Comparison of ENCODE assay signal across 1 cellular context in genomic region chr13:30465541-30466357, GRCh38.
A peak's percentile ranks its signal among the peaks of the same experiment; 100 is the strongest.
TF ChIP-seq lines count a peak whose summit lies in the region.

Gene HMGB1 (minus strand): TSS chr13:30465936. CDS start chr13:30463680, 2,256 bp downstream.

TF ChIP-seq in HEK293, 187 proteins besides CTCF, POLR2A, EP300 and RAD21 (continued from another document):
- TF ChIP-seq HIC1 (tag by site-specific recombination; IDR thresholded peaks at IDR 0.05) (no peak; the same call in 1 of the 2 replicates), ZNF280D (tag by site-specific recombination; IDR thresholded peaks at IDR 0.05) (no peak), SCRT1 (tag by site-specific recombination; IDR thresholded peaks at IDR 0.05; ENCODE audit: borderline replicate concordance) (peak; percentile 63; the same call in 1 of the 2 replicates), TSHZ1 (tag by site-specific recombination; IDR thresholded peaks at IDR 0.05; ENCODE audit: borderline replicate concordance) (no peak), ZBTB6 (tag by site-specific recombination; IDR thresholded peaks at IDR 0.05) (peak; percentile 72; the same call in 1 of the 2 replicates), ZFP41 (tag by site-specific recombination; IDR thresholded peaks at IDR 0.05; ENCODE audit: borderline replicate concordance) (no peak), ZNF398 (tag by site-specific recombination; IDR thresholded peaks at IDR 0.05) (peak; percentile 25; the same call in 1 of the 2 replicates)
